In genomic region chr19:33239223-33239975, GRCh38 we compare ENCODE assay signal across 30 cellular contexts. TPM values are rescaled to one million over a fixed set of nuclear protein-coding genes. Genes with fewer than 3 reads are reported as not detected.
DNase-seq lines count a peak whose midpoint lies in the region; ATAC-seq, FAIRE-seq and TF ChIP-seq lines count a peak whose summit lies in the region.
"Had no signal": no experiment of that assay in that cellular context is flagged by ENCODE, and none has a peak within 500 bp of the region (broad histone marks: within the 10 kb centered on the region; RNA-seq: fewer than 3 reads in every experiment).

No MANE protein-coding gene starts in this region.

- H3K27me3 Mint-ChIP-seq in central memory CD8-positive, alpha-beta T cell, result no peaks in the 10 kb centered on the region
- peaks cover 15% of the 10 kb centered on the region for H3K27me3 Mint-ChIP-seq in osteocyte (ENCODE audit: unreplicated experiment)
- H3K27me3 Mint-ChIP-seq in naive thymus-derived CD8-positive, alpha-beta T cell, result peaks cover 3 to 8% (median 8%) of the 10 kb centered on the region in 5 donors

- H3K36me3 Mint-ChIP-seq in central memory CD8-positive, alpha-beta T cell (ENCODE audit: insufficient read depth), result no peaks in the 10 kb centered on the region
- no peaks in the 10 kb centered on the region for H3K36me3 Mint-ChIP-seq in osteocyte (ENCODE audit: unreplicated experiment)
- no peaks in the 10 kb centered on the region for H3K36me3 Mint-ChIP-seq in naive thymus-derived CD8-positive, alpha-beta T cell
- H3K36me3 Mint-ChIP-seq: CD4-positive, alpha-beta memory T cell had no signal

- H3K4me1 ChIP-seq in heart right ventricle (peaks cover 0 to 11% (median 5%) of the 10 kb centered on the region in 9 donors), kidney (ENCODE audit: control insufficient read depth in 1 of 2, insufficient read depth in 1 of 2, low read depth in 1 of 2, low read length in 2 of 2) (no peaks in the 10 kb centered on the region), subcutaneous abdominal adipose tissue (ENCODE audit: control insufficient read depth in 5 of 5, insufficient read depth in 5 of 5, low read length in 5 of 5) (peaks cover 2 to 43% (median 32%) of the 10 kb centered on the region in 5 donors)

- H3K9me3 Mint-ChIP-seq in central memory CD8-positive, alpha-beta T cell, result no peaks in the 10 kb centered on the region
- no peaks in the 10 kb centered on the region for H3K9me3 Mint-ChIP-seq in osteocyte (ENCODE audit: unreplicated experiment)
- H3K9me3 Mint-ChIP-seq in naive thymus-derived CD8-positive, alpha-beta T cell, result peaks cover 0 to 3% (median 0%) of the 10 kb centered on the region in 9 donors
- H3K9me3 Mint-ChIP-seq: CD4-positive, alpha-beta memory T cell had no signal

- DNase-seq in left ventricle myocardium superior, result peak; percentile 19
- no peak for DNase-seq in heart right ventricle
- no peak for DNase-seq in central memory CD8-positive, alpha-beta T cell (ENCODE audit: low spot score in 2 of 2)
- peak; percentile 33 for DNase-seq in kidney
- DNase-seq in osteocyte (ENCODE audit: extremely low spot score, unreplicated experiment), result no peak
- DNase-seq in naive thymus-derived CD8-positive, alpha-beta T cell, result no peak
- DNase-seq in AG20443 (ENCODE audit: low spot score), result no peak
- DNase-seq: AML-193; Caco-2; CD4-positive, alpha-beta memory T cell; DMS79; EL; GDM1; KG1; MM.1S; NCI-H2029; NCI-H2227 treated with DMSO at 0.1 percent for 48 hours; NCI-H526 treated with DMSO at 0.1 percent for 48 hours; PC-9; Right ventricle myocardium superior had no signal

- H3K36me3 ChIP-seq in heart right ventricle (no peaks in the 10 kb centered on the region), kidney (ENCODE audit: control insufficient read depth in 1 of 2, insufficient read depth in 2 of 2, low read length in 2 of 2) (no peaks in the 10 kb centered on the region), subcutaneous abdominal adipose tissue (ENCODE audit: control insufficient read depth in 5 of 5, insufficient read depth in 5 of 5, low read length in 5 of 5) (no peaks in the 10 kb centered on the region)
- H3K36me3 ChIP-seq: BLaER1 treated with 17β-estradiol and CSF1 and Interleukin-3, amounts not matched to agents 10 nM and 100 nM had no signal

- WGBS in heart right ventricle, 2 donors, result 69 to 73% methylated on average over 10 of the region's 10 CpGs

- H3K27ac ChIP-seq in heart right ventricle (no peak overlapping the region), kidney (ENCODE audit: low read depth in 2 of 2, low read length in 2 of 2) (no peak overlapping the region), subcutaneous abdominal adipose tissue (ENCODE audit: low read depth, low read length) (peak overlapping the region; percentile 81)
- H3K27ac ChIP-seq: BLaER1 treated with 17β-estradiol and CSF1 and Interleukin-3, amounts not matched to agents 10 nM and 100 nM; PC-9 had no signal

- POLR2A ChIA-PET in naive thymus-derived CD8-positive, alpha-beta T cell (lab: Charles Lee), result no interaction called here

- H3K4me3 ChIP-seq in heart right ventricle, result no peak overlapping the region
- no peak overlapping the region for H3K4me3 ChIP-seq in kidney (ENCODE audit: low read length in 2 of 2)
- H3K4me3 ChIP-seq in subcutaneous abdominal adipose tissue (ENCODE audit: low read depth in 1 of 5, low read length in 5 of 5), result no peak overlapping the region
- H3K4me3 ChIP-seq: BLaER1 treated with 17β-estradiol and CSF1 and Interleukin-3, amounts not matched to agents 10 nM and 100 nM; GM12878; PC-9 had no signal

- peak overlapping the region; percentile 57 for H3K4me3 Mint-ChIP-seq in central memory CD8-positive, alpha-beta T cell
- H3K4me3 Mint-ChIP-seq in osteocyte (ENCODE audit: unreplicated experiment), result no peak overlapping the region
- peak overlapping the region in 1 of 10 donors; percentile 53 for H3K4me3 Mint-ChIP-seq in naive thymus-derived CD8-positive, alpha-beta T cell

- intact Hi-C loops in left ventricle myocardium superior (cut with micrococcal nuclease), result no loop called here
- intact Hi-C loops in heart right ventricle (cut with DNase I), result loop anchor here in 7 of 10 donors (2.0 to 10.0 kb wide), 4 partner anchors 167 to 535 kb away; no protein-coding TSS in a partner anchor
- intact Hi-C loops in kidney (cut with DNase I), result loop anchor here (5.0 kb wide), 1 partner anchor 168 kb away; no protein-coding TSS in a partner anchor

- H3K27me3 ChIP-seq in heart right ventricle, result peaks cover 4 to 32% (median 17%) of the 10 kb centered on the region in 7 donors
- no peaks in the 10 kb centered on the region for H3K27me3 ChIP-seq in subcutaneous abdominal adipose tissue (ENCODE audit: control insufficient read depth in 5 of 5, insufficient read depth in 4 of 5, low read length in 5 of 5)
- H3K27me3 ChIP-seq: BLaER1 treated with 17β-estradiol and CSF1 and Interleukin-3, amounts not matched to agents 10 nM and 100 nM had no signal

- H3K9ac ChIP-seq in kidney (ENCODE audit: low read length in 2 of 2) (no peak overlapping the region), subcutaneous abdominal adipose tissue (ENCODE audit: low read length in 5 of 5) (no peak overlapping the region)

- H3K9me3 ChIP-seq in heart right ventricle (no peaks in the 10 kb centered on the region), kidney (ENCODE audit: control insufficient read depth in 1 of 2, low read length in 2 of 2) (no peaks in the 10 kb centered on the region), subcutaneous abdominal adipose tissue (ENCODE audit: control insufficient read depth in 5 of 5, low read length in 5 of 5) (peaks cover 0 to 4% (median 0%) of the 10 kb centered on the region in 5 donors)
- H3K9me3 ChIP-seq: BLaER1 treated with 17β-estradiol and CSF1 and Interleukin-3, amounts not matched to agents 10 nM and 100 nM; Caco-2 had no signal

- ATAC-seq in left ventricle myocardium superior, result no peak
- no peak for ATAC-seq in heart right ventricle
- peak; percentile 49 for ATAC-seq in central memory CD8-positive, alpha-beta T cell (replicated peaks; ENCODE audit: extremely low read depth, poor library complexity, severe bottlenecking)
- no peak for ATAC-seq in naive thymus-derived CD8-positive, alpha-beta T cell
- ATAC-seq: GM12878 had no signal

- no peak for FAIRE-seq in kidney (lab: Jason Lieb, UNC)
- FAIRE-seq: GM12878, GM19239, H54 had no signal

- peaks cover 29% of the 10 kb centered on the region for H3K4me1 Mint-ChIP-seq in central memory CD8-positive, alpha-beta T cell
- H3K4me1 Mint-ChIP-seq in osteocyte (ENCODE audit: unreplicated experiment), result no peaks in the 10 kb centered on the region
- peaks cover 0 to 9% (median 0%) of the 10 kb centered on the region in 4 donors for H3K4me1 Mint-ChIP-seq in naive thymus-derived CD8-positive, alpha-beta T cell

- no peak for TF ChIP-seq CTCF in heart right ventricle (IDR thresholded peaks at IDR 0.05)
- no peak for TF ChIP-seq CTCF in kidney (IDR thresholded peaks at IDR 0.05; ENCODE audit: borderline replicate concordance, extremely low read depth, insufficient read depth)
- TF ChIP-seq CTCF in osteocyte (IDR thresholded peaks at IDR 0.05), result no peak

- H3K27ac Mint-ChIP-seq in central memory CD8-positive, alpha-beta T cell (ENCODE audit: low read depth), result peak overlapping the region; percentile 92
- no peak overlapping the region for H3K27ac Mint-ChIP-seq in osteocyte (ENCODE audit: unreplicated experiment)
- H3K27ac Mint-ChIP-seq in naive thymus-derived CD8-positive, alpha-beta T cell, result peak overlapping the region in 4 of 10 donors; percentile 22 to 90 (median 60)

RNA-seq across cellular contexts. Expression of gene SLC7A10, which starts 13.7 kb away (rescaled TPM):
- not detected for total RNA-seq in left ventricle myocardium superior
- under 1 TPM in 3 of 10 donors, not detected in 7; 0.31 to 0.70 (median 0.64) TPM for total RNA-seq in heart right ventricle
- polyA plus RNA-seq in heart right ventricle, result under 1 TPM; 0.61 to 0.66 TPM
- not detected for total RNA-seq in kidney
- 0.41 TPM for polyA plus RNA-seq in kidney (ENCODE audit: insufficient read depth, low read depth, low replicate concordance)
- total RNA-seq in osteocyte, result not detected in 2 replicates
- total RNA-seq in naive thymus-derived CD8-positive, alpha-beta T cell, result not detected
- polyA plus RNA-seq in naive thymus-derived CD8-positive, alpha-beta T cell, result not detected
- total RNA-seq: A172; Caco-2; CD4-positive, alpha-beta memory T cell; GM12878; NCI-H460; PC-9; RPMI7951; SK-MEL-5 had no signal
- polyA plus RNA-seq: AG04450; CD4-positive, alpha-beta memory T cell; GM12878 had no signal

RNA-seq across cellular contexts. Expression of gene LRP3, which starts 45.3 kb away (rescaled TPM):
- total RNA-seq in left ventricle myocardium superior (19.5 TPM), heart right ventricle (10 to 100 TPM; 13.7 to 23.6 (median 16.3) TPM), kidney (23.8 TPM), osteocyte (49.8 and 52.3 TPM in 2 replicates)
- polyA plus RNA-seq in heart right ventricle (1 to 10 TPM; 8.5 to 9.9 TPM), kidney (ENCODE audit: insufficient read depth, low read depth, low replicate concordance) (13.9 TPM)
- total RNA-seq in naive thymus-derived CD8-positive, alpha-beta T cell, result not detected
- not detected for polyA plus RNA-seq in naive thymus-derived CD8-positive, alpha-beta T cell
- polyA plus RNA-seq: CD4-positive, alpha-beta memory T cell had no signal

Comparison
In these comparisons a context has a peak if more than half of its experiments do, and no peak if none do; other contexts are left out.
1. DNase-seq: peak in left ventricle myocardium superior (single experiment) and kidney (single experiment); none in heart right ventricle (0 of 2), central memory CD8-positive, alpha-beta T cell (0 of 2), osteocyte (single experiment), naive thymus-derived CD8-positive, alpha-beta T cell (0 of 10) and AG20443 (single experiment).
2. RNA of gene LRP3, which starts 45.3 kb away (total RNA-seq): 49.8 to 52.3 TPM in osteocyte, 23.8 TPM in kidney (single experiment), 19.5 TPM in left ventricle myocardium superior (single experiment) and 13.7 to 23.6 TPM in heart right ventricle; not detected in naive thymus-derived CD8-positive, alpha-beta T cell; every median in the first group is over 10 times any median in the second.